Comparison of ENCODE assay signal across 15 cellular contexts in the genomic region with DNA sequence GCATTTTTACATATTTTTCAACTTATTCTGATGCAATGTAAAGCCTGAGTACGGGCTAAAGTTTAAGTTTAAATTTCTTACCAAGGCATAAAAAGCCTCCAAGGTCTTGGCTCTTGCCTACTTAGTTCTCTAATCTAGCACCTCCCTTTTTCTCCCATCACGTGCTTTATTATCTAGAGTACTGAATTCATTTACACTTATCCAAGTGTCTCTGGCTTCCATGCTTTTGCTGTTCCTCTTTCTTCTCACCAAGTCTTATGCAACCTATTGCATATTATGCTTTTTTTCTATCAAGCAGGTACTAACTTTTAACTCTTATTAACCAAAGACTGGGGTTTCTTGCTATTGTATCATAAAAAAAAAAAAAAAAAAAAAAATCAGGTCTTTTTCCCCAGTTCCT.
"Had no signal": no experiment of that assay in that cellular context is flagged by ENCODE, and none has a peak within 500 bp of the region (broad histone marks: within the 10 kb centered on the region; RNA-seq: fewer than 3 reads in every experiment).

No MANE protein-coding gene starts in this region.

- H3K27me3 ChIP-seq: adrenal gland, cardiac muscle cell, esophagus muscularis mucosa, neural progenitor cell had no signal

- H3K4me1 ChIP-seq: neural progenitor cell had no signal

- H3K27ac ChIP-seq: adrenal gland, cardiac muscle cell, esophagus muscularis mucosa, neural progenitor cell, parathyroid adenoma, thoracic aorta, VCaP had no signal

- DNase-seq: activated CD4-positive, alpha-beta memory T cell treated with anti-CD3 and anti-CD28 coated beads for 36 hours; activated CD4-positive, alpha-beta T cell treated with anti-CD3 and anti-CD28 coated beads for 1 hour; activated effector memory CD4-positive, alpha-beta T cell treated with Interleukin-2 at 50 U/mL for 16 hours; activated T-cell treated with anti-CD3 and anti-CD28 coated beads, Interleukin-2, amount 50 U/mL, for 4 hours; adrenal gland; left colon; stimulated activated CD4-positive, alpha-beta T cell treated with anti-CD3 and anti-CD28 coated beads, Interleukin-1b, Interleukin-23, amount 100 ng/mL, for 48 hours; T-helper 9 cell had no signal

- H3K4me3 ChIP-seq: adrenal gland, cardiac muscle cell, esophagus muscularis mucosa, lung, neural progenitor cell, thoracic aorta had no signal

- ATAC-seq: activated T-cell treated with anti-CD3 and anti-CD28 coated beads, Interleukin-2, amount 50 U/mL, for 4 hours; left colon had no signal

- H3K36me3 ChIP-seq: adrenal gland, cardiac muscle cell, esophagus muscularis mucosa, neural progenitor cell, thoracic aorta had no signal

- H3K9me3 ChIP-seq: adrenal gland, esophagus muscularis mucosa, thoracic aorta had no signal
